Comparison of ENCODE assay signal across 14 cellular contexts in genomic region chr5:171601266-171601881, GRCh38.
DNase-seq lines count a peak whose midpoint lies in the region; ATAC-seq and TF ChIP-seq lines count a peak whose summit lies in the region.
"Had no signal": no experiment of that assay in that cellular context is flagged by ENCODE, and none has a peak within 500 bp of the region (broad histone marks: within the 10 kb centered on the region; RNA-seq: fewer than 3 reads in every experiment).

No MANE protein-coding gene starts in this region.

- peaks cover 14 to 16% of the 10 kb centered on the region in 2 donors for H3K9me3 Mint-ChIP-seq in activated naive CD4-positive, alpha-beta T cell treated with anti-CD3 and anti-CD28 coated beads, Interleukin-2, amount 50 U/mL, for 72 hours
- peaks cover under 1% of the 10 kb centered on the region in 2 donors for H3K9me3 Mint-ChIP-seq in activated T-cell treated with anti-CD3 and anti-CD28 coated beads, Interleukin-2, amount 50 U/mL, for 72 hours
- H3K9me3 Mint-ChIP-seq in stimulated activated effector memory CD8-positive, alpha-beta T cell treated with anti-CD3 and anti-CD28 coated beads, Interleukin-12 subunit alpha, Interleukin-12 subunit beta, amount 100 ng/mL, for 72 hours, result peaks cover 3% of the 10 kb centered on the region
- H3K9me3 Mint-ChIP-seq: effector memory CD8-positive, alpha-beta T cell had no signal

- intact Hi-C loops in gastrocnemius medialis (cut with DNase I; ENCODE audit: low total_unique reads), result no loop called here

- H2AFZ ChIP-seq in Loucy (ENCODE audit: low read length), result no peak overlapping the region

- H3K36me3 ChIP-seq in Loucy (ENCODE audit: insufficient read depth, low read length), result no peaks in the 10 kb centered on the region
- H3K36me3 ChIP-seq in gastrocnemius medialis, result no peaks in the 10 kb centered on the region
- H3K36me3 ChIP-seq: left ventricle myocardium inferior had no signal

- H3K4me1 ChIP-seq in Loucy (ENCODE audit: insufficient read depth, low read length, poor library complexity, severe bottlenecking), result peaks cover 5% of the 10 kb centered on the region
- H3K4me1 ChIP-seq in gastrocnemius medialis, result no peaks in the 10 kb centered on the region

- peak overlapping the region; percentile 11 to 27 for H3K4me3 Mint-ChIP-seq in activated T-cell treated with anti-CD3 and anti-CD28 coated beads, Interleukin-2, amount 50 U/mL, for 72 hours
- H3K4me3 Mint-ChIP-seq in stimulated activated effector memory CD8-positive, alpha-beta T cell treated with anti-CD3 and anti-CD28 coated beads, Interleukin-12 subunit alpha, Interleukin-12 subunit beta, amount 100 ng/mL, for 72 hours, result no peak overlapping the region
- H3K4me3 Mint-ChIP-seq: effector memory CD8-positive, alpha-beta T cell; T-cell had no signal

- peaks cover 29% of the 10 kb centered on the region for H3K4me1 Mint-ChIP-seq in activated T-cell treated with anti-CD3 and anti-CD28 coated beads, Interleukin-2, amount 50 U/mL, for 72 hours (ENCODE audit: low read depth)
- peaks cover 7% of the 10 kb centered on the region for H3K4me1 Mint-ChIP-seq in stimulated activated effector memory CD8-positive, alpha-beta T cell treated with anti-CD3 and anti-CD28 coated beads, Interleukin-12 subunit alpha, Interleukin-12 subunit beta, amount 100 ng/mL, for 72 hours

- no peaks in the 10 kb centered on the region for H3K27me3 ChIP-seq in Loucy (ENCODE audit: insufficient read depth, low read length, poor library complexity, severe bottlenecking)
- H3K27me3 ChIP-seq in gastrocnemius medialis, result peaks cover 4 to 6% (median 6%) of the 10 kb centered on the region in 3 donors

- TF ChIP-seq CTCF in Loucy (conservative IDR thresholded peaks at IDR 0.05; ENCODE audit: low read length), result no peak
- no peak for TF ChIP-seq CTCF in gastrocnemius medialis (IDR thresholded peaks at IDR 0.05 in 4 of 5, conservative IDR thresholded peaks at IDR 0.05 in 1 of 5)

- H3K9ac ChIP-seq in Loucy (ENCODE audit: low read depth, low read length, poor library complexity, severe bottlenecking), result no peak overlapping the region

- H3K36me3 Mint-ChIP-seq in activated naive CD4-positive, alpha-beta T cell treated with anti-CD3 and anti-CD28 coated beads, Interleukin-2, amount 50 U/mL, for 72 hours, result peaks cover 0 to 4% of the 10 kb centered on the region in 2 donors
- peaks cover 0 to under 1% of the 10 kb centered on the region in 2 donors for H3K36me3 Mint-ChIP-seq in activated T-cell treated with anti-CD3 and anti-CD28 coated beads, Interleukin-2, amount 50 U/mL, for 72 hours (ENCODE audit: insufficient read depth in 2 of 2)
- no peaks in the 10 kb centered on the region for H3K36me3 Mint-ChIP-seq in stimulated activated effector memory CD8-positive, alpha-beta T cell treated with anti-CD3 and anti-CD28 coated beads, Interleukin-12 subunit alpha, Interleukin-12 subunit beta, amount 100 ng/mL, for 72 hours
- H3K36me3 Mint-ChIP-seq: T-cell had no signal

- no peaks in the 10 kb centered on the region for H3K9me2 ChIP-seq in Loucy (replicated peaks; ENCODE audit: low read depth, low read length)

- H3K9me3 ChIP-seq in Loucy (ENCODE audit: insufficient read depth, low read depth, low read length), result no peaks in the 10 kb centered on the region
- no peaks in the 10 kb centered on the region for H3K9me3 ChIP-seq in gastrocnemius medialis

- DNase-seq in activated naive CD4-positive, alpha-beta T cell treated with anti-CD3 and anti-CD28 coated beads, Interleukin-2, amount 50 U/mL, for 72 hours (ENCODE audit: low spot score in 2 of 2), result peak; percentile 21 to 54
- no peak for DNase-seq in activated naive CD4-positive, alpha-beta T cell treated with Interleukin-2 at 50 U/mL for 16 hours
- peak; percentile 20 to 37 for DNase-seq in activated T-cell treated with anti-CD3 and anti-CD28 coated beads, Interleukin-2, amount 50 U/mL, for 72 hours
- no peak for DNase-seq in stimulated activated effector memory CD8-positive, alpha-beta T cell treated with anti-CD3 and anti-CD28 coated beads, Interleukin-12 subunit alpha, Interleukin-12 subunit beta, amount 100 ng/mL, for 72 hours (ENCODE audit: low spot score in 2 of 2)
- DNase-seq in gastrocnemius medialis (no peak), NCI-H2196 treated with DMSO at 0.1 percent for 48 hours (lab: John Stamatoyannopoulos, UW; ENCODE audit: unreplicated experiment) (no peak)
- DNase-seq in activated CD4-positive, CD25-positive, alpha-beta regulatory T cell (lab: John Stamatoyannopoulos, UW), result no peak
- DNase-seq: effector memory CD8-positive, alpha-beta T cell; glutamatergic neuron; NCI-H1436 treated with DMSO at 0.1 percent for 48 hours; stimulated activated naive CD4-positive, alpha-beta T cell treated with Interleukin-2 at 50 U/mL for 16 hours had no signal

- in situ Hi-C loops in gastrocnemius medialis (cut with MboI; ENCODE audit: low sequenced_read_pairs in 4 of 4), result no loop called here

- peak overlapping the region in 1 of 2 donors; percentile 36 for H3K27ac Mint-ChIP-seq in activated naive CD4-positive, alpha-beta T cell treated with anti-CD3 and anti-CD28 coated beads, Interleukin-2, amount 50 U/mL, for 72 hours
- no peak overlapping the region for H3K27ac Mint-ChIP-seq in activated T-cell treated with anti-CD3 and anti-CD28 coated beads, Interleukin-2, amount 50 U/mL, for 72 hours
- no peak overlapping the region for H3K27ac Mint-ChIP-seq in stimulated activated effector memory CD8-positive, alpha-beta T cell treated with anti-CD3 and anti-CD28 coated beads, Interleukin-12 subunit alpha, Interleukin-12 subunit beta, amount 100 ng/mL, for 72 hours
- H3K27ac Mint-ChIP-seq: effector memory CD8-positive, alpha-beta T cell; T-cell had no signal

- H4K20me1 ChIP-seq in Loucy (ENCODE audit: insufficient read depth, low read length, poor library complexity, severe bottlenecking), result no peaks in the 10 kb centered on the region

- H3K4me2 ChIP-seq in Loucy (ENCODE audit: low read depth, low read length, poor library complexity, severe bottlenecking), result peak overlapping the region; percentile 37

- peak; percentile 86 to 89 for ATAC-seq in activated naive CD4-positive, alpha-beta T cell treated with anti-CD3 and anti-CD28 coated beads, Interleukin-2, amount 50 U/mL, for 72 hours
- ATAC-seq in activated T-cell treated with anti-CD3 and anti-CD28 coated beads, Interleukin-2, amount 50 U/mL, for 72 hours (replicated peaks in 1 of 2), result peak; percentile 76 to 82
- peak; percentile 49 for ATAC-seq in stimulated activated effector memory CD8-positive, alpha-beta T cell treated with anti-CD3 and anti-CD28 coated beads, Interleukin-12 subunit alpha, Interleukin-12 subunit beta, amount 100 ng/mL, for 72 hours
- no peak for ATAC-seq in gastrocnemius medialis
- ATAC-seq: effector memory CD8-positive, alpha-beta T cell had no signal

- H3K4me3 ChIP-seq in Loucy (ENCODE audit: low read length, poor library complexity, severe bottlenecking) (no peak overlapping the region), gastrocnemius medialis (no peak overlapping the region)
- H3K4me3 ChIP-seq: left ventricle myocardium inferior had no signal

- no peaks in the 10 kb centered on the region for H3K79me2 ChIP-seq in Loucy (ENCODE audit: insufficient read depth, low read length)

- H3F3A ChIP-seq in Loucy (ENCODE audit: low read depth), result no peaks in the 10 kb centered on the region

- TF ChIP-seq POLR2A in gastrocnemius medialis (IDR thresholded peaks at IDR 0.05), result no peak

- peaks cover 58% of the 10 kb centered on the region for H3K27me3 Mint-ChIP-seq in activated T-cell treated with anti-CD3 and anti-CD28 coated beads, Interleukin-2, amount 50 U/mL, for 72 hours (ENCODE audit: low read depth)

- no peak overlapping the region for H3K27ac ChIP-seq in gastrocnemius medialis
- H3K27ac ChIP-seq: left ventricle myocardium inferior had no signal

Comparison
In these comparisons a context has a peak if more than half of its experiments do, and no peak if none do; other contexts are left out.
1. DNase-seq: peak in activated naive CD4-positive, alpha-beta T cell treated with anti-CD3 and anti-CD28 coated beads, Interleukin-2, amount 50 U/mL, for 72 hours (2 of 2) and activated T-cell treated with anti-CD3 and anti-CD28 coated beads, Interleukin-2, amount 50 U/mL, for 72 hours (2 of 2); none in activated naive CD4-positive, alpha-beta T cell treated with Interleukin-2 at 50 U/mL for 16 hours (single experiment), stimulated activated effector memory CD8-positive, alpha-beta T cell treated with anti-CD3 and anti-CD28 coated beads, Interleukin-12 subunit alpha, Interleukin-12 subunit beta, amount 100 ng/mL, for 72 hours (0 of 2), gastrocnemius medialis (0 of 2), NCI-H2196 treated with DMSO at 0.1 percent for 48 hours (single experiment) and activated CD4-positive, CD25-positive, alpha-beta regulatory T cell (0 of 4).
2. ATAC-seq: peak in activated naive CD4-positive, alpha-beta T cell treated with anti-CD3 and anti-CD28 coated beads, Interleukin-2, amount 50 U/mL, for 72 hours (2 of 2), activated T-cell treated with anti-CD3 and anti-CD28 coated beads, Interleukin-2, amount 50 U/mL, for 72 hours (2 of 2) and stimulated activated effector memory CD8-positive, alpha-beta T cell treated with anti-CD3 and anti-CD28 coated beads, Interleukin-12 subunit alpha, Interleukin-12 subunit beta, amount 100 ng/mL, for 72 hours (single experiment); none in gastrocnemius medialis (0 of 2).